In genomic region chr11:69213964-69214363, GRCh38 we compare ENCODE assay signal across 11 cellular contexts. TPM values are rescaled to one million over a fixed set of nuclear protein-coding genes. Genes with fewer than 3 reads are reported as not detected.
"Had no signal": no experiment of that assay in that cellular context is flagged by ENCODE, and none has a peak within 500 bp of the region (broad histone marks: within the 10 kb centered on the region; RNA-seq: fewer than 3 reads in every experiment).

No MANE protein-coding gene starts in this region.

- H3K36me3 Mint-ChIP-seq: immature natural killer cell; naive thymus-derived CD8-positive, alpha-beta T cell had no signal

- DNase-seq: activated CD4-positive, alpha-beta T cell treated with anti-CD3 and anti-CD28 coated beads for 1 hour; cerebellar nuclear complex; effector CD8-positive, alpha-beta T cell; immature natural killer cell; mesendoderm; naive thymus-derived CD8-positive, alpha-beta T cell; retina; stimulated activated CD8-positive, alpha-beta memory T cell treated with anti-CD3 and anti-CD28 coated beads, Interleukin-4, amount 100 ng/mL, for 48 hours; SW 1271; T-helper 2 cell had no signal

- H3K27ac Mint-ChIP-seq: immature natural killer cell; naive thymus-derived CD8-positive, alpha-beta T cell had no signal

- H3K4me3 Mint-ChIP-seq: immature natural killer cell; naive thymus-derived CD8-positive, alpha-beta T cell had no signal

- ATAC-seq: naive thymus-derived CD8-positive, alpha-beta T cell had no signal

- H3K4me1 Mint-ChIP-seq: immature natural killer cell had no signal

- H3K9me3 Mint-ChIP-seq: immature natural killer cell; naive thymus-derived CD8-positive, alpha-beta T cell had no signal

RNA-seq across cellular contexts. Expression of gene SMIM38, which starts 58.2 kb away (rescaled TPM):
- total RNA-seq: endothelial cell of umbilical vein had no signal
